17 cellular contexts compared by ENCODE assay signal in the genomic region with DNA sequence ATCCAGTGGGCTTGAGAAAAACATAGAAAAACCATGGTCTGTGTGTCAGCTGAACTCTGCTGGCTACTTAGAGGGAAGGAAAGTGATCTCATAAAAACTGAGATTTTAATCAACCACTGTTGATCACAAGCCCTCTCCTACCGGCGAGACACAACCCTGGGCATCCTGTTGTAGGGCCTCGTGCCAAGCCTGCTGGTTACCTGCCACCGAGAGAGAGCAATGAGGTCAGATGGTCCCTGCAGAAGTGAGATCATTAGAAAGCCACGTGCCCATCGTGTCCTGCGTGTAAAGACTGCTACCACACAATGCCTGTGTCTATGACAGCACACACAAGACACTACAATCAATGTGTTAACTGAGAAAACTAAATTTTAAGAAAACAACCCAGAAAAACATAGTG. TPM values are rescaled to one million over a fixed set of nuclear protein-coding genes. Genes with fewer than 3 reads are reported as not detected.
DNase-seq lines count a peak whose midpoint lies in the region; ATAC-seq and TF ChIP-seq lines count a peak whose summit lies in the region.
"Had no signal": no experiment of that assay in that cellular context is flagged by ENCODE, and none has a peak within 500 bp of the region (broad histone marks: within the 10 kb centered on the region; RNA-seq: fewer than 3 reads in every experiment).

No MANE protein-coding gene starts in this region.

- intact Hi-C loops in PC-9 (cut with micrococcal nuclease; ENCODE audit: unreplicated experiment) = loop anchor here (5.0 kb wide), 1 partner anchor 40 kb away; the partner anchor contains the start of gene GPR153
- intact Hi-C loops in mammary epithelial cell (cut with micrococcal nuclease) = no loop called here

- CTCF ChIA-PET in PC-9 (lab: Charles Lee) (no interaction called here), mammary epithelial cell (lab: Charles Lee; ENCODE audit: low non-redundant PET) (no interaction called here)

- H3K79me2 ChIP-seq in PC-9 (ENCODE audit: low read depth) = no peaks in the 10 kb centered on the region
- H3K79me2 ChIP-seq in mammary epithelial cell (ENCODE audit: insufficient read depth, low read length) = peaks cover 24% of the 10 kb centered on the region
- no peaks in the 10 kb centered on the region for H3K79me2 ChIP-seq in GM23248 (ENCODE audit: insufficient read depth)

- WGBS in mammary epithelial cell (ENCODE audit: low coverage, missing lambda C conversion rate) = 4% methylated on average over 7 of the region's 7 CpGs
- 79 to 84% methylated on average over 7 of the region's 7 CpGs for WGBS in GM23248 (ENCODE audit: low coverage in 1 of 2, low lambda C conversion rate in 2 of 2, missing lambda C conversion rate in 2 of 2), 2 experiments

- H3K36me3 ChIP-seq in PC-9 (ENCODE audit: low read depth) (no peaks in the 10 kb centered on the region), mammary epithelial cell (ENCODE audit: insufficient read depth, low read length) (peaks cover 1% of the 10 kb centered on the region), GM23248 (ENCODE audit: low read depth) (no peaks in the 10 kb centered on the region)

- H3K4me1 ChIP-seq in PC-9 (replicated peaks; ENCODE audit: insufficient read depth) (peaks cover 20% of the 10 kb centered on the region), mammary epithelial cell (ENCODE audit: insufficient read depth, low read length) (peaks cover 34% of the 10 kb centered on the region), GM23248 (ENCODE audit: insufficient read depth) (no peaks in the 10 kb centered on the region)

- POLR2A ChIA-PET in PC-9 (lab: Charles Lee; ENCODE audit: unreplicated experiment) = no interaction called here

- peak overlapping the region; percentile 11 for H3K9ac ChIP-seq in mammary epithelial cell (ENCODE audit: insufficient read depth, low read length)
- no peak overlapping the region for H3K9ac ChIP-seq in GM23248
- H3K9ac ChIP-seq: KMS-11 had no signal

- H3K27ac ChIP-seq in PC-9 = peak overlapping the region; percentile 56; the same call in 1 of the 2 replicates
- H3K27ac ChIP-seq in mammary epithelial cell (ENCODE audit: insufficient read depth, low read depth, low read length) = peak overlapping the region; percentile 81
- no peak overlapping the region for H3K27ac ChIP-seq in GM23248
- H3K27ac ChIP-seq: KMS-11 had no signal

- H2AFZ ChIP-seq in PC-9 (no peak overlapping the region), mammary epithelial cell (ENCODE audit: low read depth, low read length) (no peak overlapping the region), GM23248 (no peak overlapping the region)

- ATAC-seq in omental fat pad (ENCODE audit: low FRiP score) = no peak

- in situ Hi-C loops in G401 (cut with HindIII; ENCODE audit: low sequenced_read_pairs) (no loop called here), mammary epithelial cell (cut with MboI; ENCODE audit: low sequenced_read_pairs in 2 of 2) (no loop called here), GM23248 (cut with MboI) (no loop called here)

- no peaks in the 10 kb centered on the region for H3K9me2 ChIP-seq in PC-9 (ENCODE audit: insufficient read depth)
- H3K9me2 ChIP-seq in GM23248 (ENCODE audit: insufficient read depth) = no peaks in the 10 kb centered on the region

- no TSS peak for BruUV-seq in PC-9 (replicated peaks; lab: Mats Ljungman, UMichigan)
- BruUV-seq in mammary epithelial cell (replicated peaks; lab: Mats Ljungman, UMichigan) = no TSS peak

- H3K27me3 ChIP-seq in PC-9 (ENCODE audit: insufficient read depth, low read depth) = no peaks in the 10 kb centered on the region
- H3K27me3 ChIP-seq in mammary epithelial cell (ENCODE audit: insufficient read depth, low read length) = no peaks in the 10 kb centered on the region
- H3K27me3 ChIP-seq in GM23248 (replicated peaks; ENCODE audit: insufficient read depth) = no peaks in the 10 kb centered on the region

- no peak overlapping the region for H3K4me2 ChIP-seq in PC-9
- H3K4me2 ChIP-seq in mammary epithelial cell (ENCODE audit: insufficient read depth, low read depth, low read length) = peak overlapping the region; percentile 55
- H3K4me2 ChIP-seq in GM23248 (ENCODE audit: unreplicated experiment) = no peak overlapping the region
- H3K4me2 ChIP-seq: KMS-11 had no signal

- dilution Hi-C loops in mammary epithelial cell (cut with HindIII; ENCODE audit: low sequenced_read_pairs) = no loop called here

- H3F3A ChIP-seq in PC-9 (ENCODE audit: insufficient read depth, low read depth) = peaks cover 6% of the 10 kb centered on the region; the same call in 1 of the 2 replicates
- no peaks in the 10 kb centered on the region for H3F3A ChIP-seq in GM23248 (ENCODE audit: insufficient read depth)

- TF ChIP-seq CTCF in PC-9 (conservative IDR thresholded peaks at IDR 0.05) (no peak), mammary epithelial cell (conservative IDR thresholded peaks at IDR 0.05 in 1 of 2, IDR thresholded peaks at IDR 0.05 in 1 of 2; ENCODE audit: extremely low read depth in 1 of 2, insufficient read depth in 1 of 2, low read depth in 1 of 2, low read length in 2 of 2) (no peak), omental fat pad (IDR thresholded peaks at IDR 0.05) (no peak)

- no peak overlapping the region for H3K4me3 ChIP-seq in PC-9
- H3K4me3 ChIP-seq in mammary epithelial cell (replicated peaks in 1 of 3; ENCODE audit: insufficient read depth in 1 of 3, low read depth in 2 of 3, low read length in 3 of 3) = no peak overlapping the region
- H3K4me3 ChIP-seq in GM23248 = no peak overlapping the region

- no peaks in the 10 kb centered on the region for H4K20me1 ChIP-seq in PC-9 (ENCODE audit: insufficient read depth)
- no peaks in the 10 kb centered on the region for H4K20me1 ChIP-seq in mammary epithelial cell (ENCODE audit: insufficient read depth, low read length)
- no peaks in the 10 kb centered on the region for H4K20me1 ChIP-seq in GM23248 (ENCODE audit: insufficient read depth)

- DNase-seq in G401 (ENCODE audit: low spot score) (peak; percentile 86), PC-9 (peak in 1 of 2 experiments; percentile 49), mammary epithelial cell (peak; percentile 84), lung microvascular endothelial cell (ENCODE audit: low read depth in 2 of 2) (peak; percentile 59 to 65), iPS-NIHi11 (ENCODE audit: low spot score) (no peak), GM23248 (no peak), omental fat pad (ENCODE audit: low spot score) (no peak)
- DNase-seq: ACHN; Calu3; CD4-positive, alpha-beta T cell; DMS53; H9; NCI-H1417 treated with DMSO at 0.1 percent for 48 hours; NCI-H1930; NCI-H510A treated with DMSO at 0.1 percent for 48 hours; SIG-M5 had no signal

- no peaks in the 10 kb centered on the region for H3K9me3 ChIP-seq in PC-9 (ENCODE audit: insufficient read depth, low read depth)
- H3K9me3 ChIP-seq in mammary epithelial cell (replicated peaks; ENCODE audit: insufficient read depth, low read length) = no peaks in the 10 kb centered on the region
- no peaks in the 10 kb centered on the region for H3K9me3 ChIP-seq in GM23248 (ENCODE audit: low read depth)

RNA-seq across cellular contexts. Expression of gene GPR153, which starts 41.7 kb away (rescaled TPM):
- total RNA-seq in G401 (2014; rRNA removed; shearing (Covaris generic)) = 3.3 and 4.5 TPM in 2 replicates
- total RNA-seq in PC-9 (2021) (7.9 and 8.0 TPM in 2 replicates), mammary epithelial cell (10 to 100 TPM; 10.7 to 17.4 TPM), lung microvascular endothelial cell (1.7 and 3.0 TPM in 2 replicates), omental fat pad (10 to 100 TPM; 10.9 to 19.8 (median 14.3) TPM)
- polyA plus RNA-seq in mammary epithelial cell (17.7 TPM), GM23248 (2016; fragmentation: Nextera tagmentation; extraction: Ambion mirVana) (0.69 and 0.84 TPM in 2 replicates)
- 18.2 TPM for polyA minus RNA-seq in mammary epithelial cell
- 8.0 and 8.6 TPM in 2 replicates for total RNA-seq in GM23248 (2014; rRNA removed; shearing (Covaris generic))

RNA-seq across cellular contexts. Expression of gene HES3, which starts 58.6 kb away (rescaled TPM):
- not detected in 2 replicates for total RNA-seq in G401 (2014; rRNA removed; shearing (Covaris generic))
- not detected in 2 replicates for total RNA-seq in PC-9 (2021)
- total RNA-seq in mammary epithelial cell = not detected
- not detected for polyA plus RNA-seq in mammary epithelial cell
- not detected for polyA minus RNA-seq in mammary epithelial cell
- not detected in 2 replicates for total RNA-seq in lung microvascular endothelial cell
- total RNA-seq in GM23248 (2014; rRNA removed; shearing (Covaris generic)) = not detected in 2 replicates
- polyA plus RNA-seq in GM23248 (2016; fragmentation: Nextera tagmentation; extraction: Ambion mirVana) = not detected in 2 replicates
- not detected for total RNA-seq in omental fat pad
- total RNA-seq: Calu3; CD4-positive, alpha-beta T cell had no signal

Comparison
In these comparisons a context has a peak if more than half of its experiments do, and no peak if none do; other contexts are left out.
1. DNase-seq: peak in G401 (single experiment), mammary epithelial cell (single experiment) and lung microvascular endothelial cell (2 of 2); none in iPS-NIHi11 (single experiment), GM23248 (single experiment) and omental fat pad (single experiment).